9 cellular contexts compared by ENCODE assay signal in genomic region chr10:69802424-69803161, GRCh38. TPM values are rescaled to one million over a fixed set of nuclear protein-coding genes. Genes with fewer than 3 reads are reported as not detected.
DNase-seq lines count a peak whose midpoint lies in the region; ATAC-seq and TF ChIP-seq lines count a peak whose summit lies in the region.
"Had no signal": no experiment of that assay in that cellular context is flagged by ENCODE, and none has a peak within 500 bp of the region (broad histone marks: within the 10 kb centered on the region; RNA-seq: fewer than 3 reads in every experiment).

No MANE protein-coding gene starts in this region.

- no peak for ATAC-seq in activated CD4-positive, alpha-beta T cell treated with anti-CD3 and anti-CD28 coated beads for 36 hours
- ATAC-seq in GM18505 (IDR thresholded peaks at IDR 0.05; ENCODE audit: unreplicated experiment) (no peak), GM19035 (IDR thresholded peaks at IDR 0.05; ENCODE audit: unreplicated experiment) (no peak)

- no peak overlapping the region for H3K4me3 Mint-ChIP-seq in activated CD4-positive, alpha-beta T cell treated with anti-CD3 and anti-CD28 coated beads for 36 hours

- no peaks in the 10 kb centered on the region for H3K36me3 ChIP-seq in uterus

- TF ChIP-seq POLR2A in lower leg skin (IDR thresholded peaks at IDR 0.05) (no peak), uterus (IDR thresholded peaks at IDR 0.05) (no peak), GM18505 (IDR thresholded peaks at IDR 0.05; ENCODE audit: borderline replicate concordance, extremely low read depth, insufficient read depth, insufficient read length) (no peak)

- H3K27ac ChIP-seq in dorsolateral prefrontal cortex (peak overlapping the region in 1 of 59 donors; percentile 81), uterus (no peak overlapping the region)

- H3K4me1 Mint-ChIP-seq in activated CD4-positive, alpha-beta T cell treated with anti-CD3 and anti-CD28 coated beads for 36 hours: peaks cover 8% of the 10 kb centered on the region

- DNase-seq in activated CD4-positive, alpha-beta T cell treated with anti-CD3 and anti-CD28 coated beads for 36 hours: peak; percentile 16
- no peak for DNase-seq in activated CD4-positive, alpha-beta T cell treated with anti-CD3 and anti-CD28 coated beads, Interleukin-2, amount 50 U/mL, for 4 hours
- DNase-seq in dorsolateral prefrontal cortex (peak in 2 of 10 donors; percentile 15 to 72), lower leg skin (ENCODE audit: low spot score in 2 of 2) (no peak), uterus (peak in 1 of 2 donors; percentile 40), GM13976 (ENCODE audit: low spot score) (no peak)
- DNase-seq: DND-41 had no signal

- intact Hi-C loops in activated CD4-positive, alpha-beta T cell treated with anti-CD3 and anti-CD28 coated beads for 36 hours (cut with DNase I, micrococcal nuclease): loop anchor here in 1 of 2 experiments (10.0 kb wide), 1 partner anchor 158 kb away; no protein-coding TSS in a partner anchor
- intact Hi-C loops in dorsolateral prefrontal cortex (cut with DNase I): no loop called here
- intact Hi-C loops in lower leg skin (cut with DNase I; ENCODE audit: low total_unique reads): loop anchor here (10.0 kb wide), 1 partner anchor 112 kb away; no protein-coding TSS in a partner anchor
- intact Hi-C loops in uterus (cut with DNase I; ENCODE audit: low total_unique reads): no loop called here

- H3K27me3 ChIP-seq in dorsolateral prefrontal cortex: peaks cover 0 to 48% (median 23%) of the 10 kb centered on the region in 45 donors
- H3K27me3 ChIP-seq in uterus: no peaks in the 10 kb centered on the region

- H3K4me1 ChIP-seq in uterus: peaks cover 0 to 12% of the 10 kb centered on the region in 2 donors

- no peaks in the 10 kb centered on the region for H3K9me3 Mint-ChIP-seq in activated CD4-positive, alpha-beta T cell treated with anti-CD3 and anti-CD28 coated beads for 36 hours (ENCODE audit: low read depth)

- TF ChIP-seq CTCF in dorsolateral prefrontal cortex (IDR thresholded peaks at IDR 0.05 in 54 of 56, conservative IDR thresholded peaks at IDR 0.05 in 2 of 56; ENCODE audit: low read depth in 1 of 56, partially characterized antibody in 56 of 56) (peak in 2 of 56 donors; percentile 7 to 12), lower leg skin (IDR thresholded peaks at IDR 0.05) (no peak), uterus (IDR thresholded peaks at IDR 0.05) (peak in 1 of 4 experiments; percentile 7), GM13976 (IDR thresholded peaks at IDR 0.05; ENCODE audit: borderline replicate concordance, control extremely low read depth, extremely low read depth, insufficient read depth, missing control alignments) (no peak)

- no peaks in the 10 kb centered on the region for H3K9me3 ChIP-seq in uterus

- POLR2A ChIA-PET in activated CD4-positive, alpha-beta T cell treated with anti-CD3 and anti-CD28 coated beads for 36 hours (lab: Charles Lee): no interaction called here

- in situ Hi-C loops in GM13976 (cut with MboI; ENCODE audit: low sequenced_read_pairs, unreplicated experiment): no loop called here

- WGBS in lower leg skin, 2 donors: 2 to 7% methylated on average over 36 to 50 of the region's 80 CpGs

- peaks cover 40% of the 10 kb centered on the region for H3K27me3 Mint-ChIP-seq in activated CD4-positive, alpha-beta T cell treated with anti-CD3 and anti-CD28 coated beads for 36 hours

- no peaks in the 10 kb centered on the region for H3K36me3 Mint-ChIP-seq in activated CD4-positive, alpha-beta T cell treated with anti-CD3 and anti-CD28 coated beads for 36 hours (ENCODE audit: low read depth)

- H3K4me3 ChIP-seq in dorsolateral prefrontal cortex (peak overlapping the region; percentile 25 to 67 (median 52)), lower leg skin (ENCODE audit: low read depth, poor library complexity, severe bottlenecking) (peak overlapping the region; percentile 24), uterus (peak overlapping the region; percentile 21 to 48)

- CTCF ChIA-PET in activated CD4-positive, alpha-beta T cell treated with anti-CD3 and anti-CD28 coated beads for 36 hours (lab: Charles Lee): no interaction called here

- no peak overlapping the region for H3K27ac Mint-ChIP-seq in activated CD4-positive, alpha-beta T cell treated with anti-CD3 and anti-CD28 coated beads for 36 hours

RNA-seq across cellular contexts. Expression of gene COL13A1, which starts 0.9 kb away (rescaled TPM):
- not detected for total RNA-seq in activated CD4-positive, alpha-beta T cell treated with anti-CD3 and anti-CD28 coated beads for 36 hours
- total RNA-seq in dorsolateral prefrontal cortex: 1 to 10 TPM in 54 of 120 experiments, under 1 TPM in 63, not detected in 3; 0.18 to 5.6 (median 0.92) TPM
- total RNA-seq in lower leg skin: 1 to 10 TPM in 3 of 4 donors, under 1 TPM in 1; 0.93 to 2.3 (median 1.3) TPM
- 10 to 100 TPM in 1 of 4 donors, 1 to 10 TPM in 2, not detected in 1; 2.1 to 13.9 (median 3.6) TPM for total RNA-seq in uterus
